Comparison of ENCODE assay signal across 1 cellular context in the genomic region with DNA sequence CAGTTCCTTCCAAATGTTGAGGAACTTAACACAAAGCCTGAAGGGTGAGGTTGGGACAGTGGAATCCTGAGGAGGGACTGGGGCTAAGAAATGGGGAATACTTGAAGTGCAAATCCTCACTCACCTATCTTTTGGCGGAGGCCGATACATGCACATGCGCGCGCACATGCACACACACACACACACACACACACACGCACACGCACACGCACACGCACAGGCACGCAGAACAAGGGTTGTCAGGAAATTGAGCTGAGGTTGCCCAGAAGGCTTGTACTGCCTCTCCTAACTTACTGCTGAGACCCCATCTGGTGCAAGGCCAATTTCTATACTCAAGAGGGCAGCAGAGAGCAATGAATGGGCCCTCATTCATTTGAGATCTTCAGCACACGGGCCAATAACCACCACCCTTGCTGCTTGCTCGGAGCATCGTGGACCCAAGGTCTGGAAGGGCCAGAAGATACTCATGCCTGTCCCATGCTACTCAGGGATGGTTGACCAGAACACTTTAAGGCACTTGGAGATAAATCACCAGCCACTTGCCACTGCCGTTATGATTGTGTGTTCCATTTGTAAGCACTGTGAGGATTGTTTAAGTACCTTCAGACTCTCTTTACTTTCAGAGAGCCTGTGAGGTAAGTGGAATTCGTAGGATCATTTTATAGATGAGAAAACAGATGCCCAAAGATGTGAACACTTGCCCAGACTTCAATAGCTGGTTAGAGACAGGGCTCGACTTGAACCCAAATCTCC.
TF ChIP-seq lines count a peak whose summit lies in the region.

No MANE protein-coding gene starts in this region.

TF ChIP-seq in HepG2, 621 proteins besides CTCF, POLR2A, EP300 and RAD21 (continued from another document and continues in another):
- TF ChIP-seq, protein P1, sequence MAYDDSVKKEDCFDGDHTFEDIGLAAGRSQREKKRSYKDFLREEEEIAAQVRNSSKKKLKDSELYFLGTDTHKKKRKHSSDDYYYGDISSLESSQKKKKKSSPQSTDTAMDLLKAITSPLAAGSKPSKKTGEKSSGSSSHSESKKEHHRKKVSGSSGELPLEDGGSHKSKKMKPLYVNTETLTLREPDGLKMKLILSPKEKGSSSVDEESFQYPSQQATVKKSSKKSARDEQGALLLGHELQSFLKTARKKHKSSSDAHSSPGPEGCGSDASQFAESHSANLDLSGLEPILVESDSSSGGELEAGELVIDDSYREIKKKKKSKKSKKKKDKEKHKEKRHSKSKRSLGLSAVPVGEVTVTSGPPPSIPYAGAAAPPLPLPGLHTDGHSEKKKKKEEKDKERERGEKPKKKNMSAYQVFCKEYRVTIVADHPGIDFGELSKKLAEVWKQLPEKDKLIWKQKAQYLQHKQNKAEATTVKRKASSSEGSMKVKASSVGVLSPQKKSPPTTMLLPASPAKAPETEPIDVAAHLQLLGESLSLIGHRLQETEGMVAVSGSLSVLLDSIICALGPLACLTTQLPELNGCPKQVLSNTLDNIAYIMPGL (CRISPR knock-in tag; IDR thresholded peaks at IDR 0.05; ENCODE audit: borderline replicate concordance in 1 of 2, low read depth in 1 of 2) = peak; percentile 37 to 56; a peak in 2 of 4 replicates
- TF ChIP-seq ZNF44 (CRISPR knock-in tag; IDR thresholded peaks at IDR 0.05) (no peak), SNAI1 (CRISPR knock-in tag; IDR thresholded peaks at IDR 0.05; ENCODE audit: borderline replicate concordance) (no peak), ZNF207 (IDR thresholded peaks at IDR 0.05; ENCODE audit: borderline replicate concordance) (no peak), SOX6 (IDR thresholded peaks at IDR 0.05) (no peak), SOX6 (CRISPR knock-in tag; IDR thresholded peaks at IDR 0.05) (0 out of 2 replicates have a peak, but pooled peaks have one; percentile 38), STAG1 (CRISPR knock-in tag; IDR thresholded peaks at IDR 0.05) (peak; percentile 85), ZNF441 (CRISPR knock-in tag; IDR thresholded peaks at IDR 0.05; ENCODE audit: borderline replicate concordance) (no peak), BHLHE40 (IDR thresholded peaks at IDR 0.05; ENCODE audit: low read length) (0 out of 2 replicates have a peak, but pooled peaks have one; percentile 21), HNRNPUL1 (IDR thresholded peaks at IDR 0.05; ENCODE audit: low read depth, low read length) (no peak), YEATS4 (CRISPR knock-in tag; IDR thresholded peaks at IDR 0.05; ENCODE audit: borderline replicate concordance) (no peak), PHF20 (CRISPR knock-in tag; IDR thresholded peaks at IDR 0.05) (no peak), NR2F6 (IDR thresholded peaks at IDR 0.05) (no peak), NR2F6 (CRISPR knock-in tag; IDR thresholded peaks at IDR 0.05) (no peak), PHB2 (IDR thresholded peaks at IDR 0.05; ENCODE audit: partially characterized antibody) (no peak), SRSF4 (IDR thresholded peaks at IDR 0.05; ENCODE audit: low read depth, low read length, poor library complexity, severe bottlenecking) (no peak), DMAP1 (CRISPR knock-in tag; IDR thresholded peaks at IDR 0.05) (no peak), SNRNP70 (IDR thresholded peaks at IDR 0.05; ENCODE audit: low read depth, low read length) (no peak), ZFP37 (CRISPR knock-in tag; IDR thresholded peaks at IDR 0.05; ENCODE audit: borderline replicate concordance) (no peak), ZZZ3 (CRISPR knock-in tag; IDR thresholded peaks at IDR 0.05; ENCODE audit: borderline replicate concordance) (no peak), IRX3 (CRISPR knock-in tag; IDR thresholded peaks at IDR 0.05; ENCODE audit: borderline replicate concordance, low read depth) (no peak), GTF2F1 (IDR thresholded peaks at IDR 0.05; ENCODE audit: low read length) (no peak), ZKSCAN1 (IDR thresholded peaks at IDR 0.05; ENCODE audit: low read length) (no peak), SATB2 (CRISPR knock-in tag; IDR thresholded peaks at IDR 0.05) (no peak), CAMTA2 (CRISPR knock-in tag; IDR thresholded peaks at IDR 0.05; ENCODE audit: borderline replicate concordance) (no peak), HDAC1 (CRISPR knock-in tag; IDR thresholded peaks at IDR 0.05) (no peak)
- TF ChIP-seq, protein P2, sequence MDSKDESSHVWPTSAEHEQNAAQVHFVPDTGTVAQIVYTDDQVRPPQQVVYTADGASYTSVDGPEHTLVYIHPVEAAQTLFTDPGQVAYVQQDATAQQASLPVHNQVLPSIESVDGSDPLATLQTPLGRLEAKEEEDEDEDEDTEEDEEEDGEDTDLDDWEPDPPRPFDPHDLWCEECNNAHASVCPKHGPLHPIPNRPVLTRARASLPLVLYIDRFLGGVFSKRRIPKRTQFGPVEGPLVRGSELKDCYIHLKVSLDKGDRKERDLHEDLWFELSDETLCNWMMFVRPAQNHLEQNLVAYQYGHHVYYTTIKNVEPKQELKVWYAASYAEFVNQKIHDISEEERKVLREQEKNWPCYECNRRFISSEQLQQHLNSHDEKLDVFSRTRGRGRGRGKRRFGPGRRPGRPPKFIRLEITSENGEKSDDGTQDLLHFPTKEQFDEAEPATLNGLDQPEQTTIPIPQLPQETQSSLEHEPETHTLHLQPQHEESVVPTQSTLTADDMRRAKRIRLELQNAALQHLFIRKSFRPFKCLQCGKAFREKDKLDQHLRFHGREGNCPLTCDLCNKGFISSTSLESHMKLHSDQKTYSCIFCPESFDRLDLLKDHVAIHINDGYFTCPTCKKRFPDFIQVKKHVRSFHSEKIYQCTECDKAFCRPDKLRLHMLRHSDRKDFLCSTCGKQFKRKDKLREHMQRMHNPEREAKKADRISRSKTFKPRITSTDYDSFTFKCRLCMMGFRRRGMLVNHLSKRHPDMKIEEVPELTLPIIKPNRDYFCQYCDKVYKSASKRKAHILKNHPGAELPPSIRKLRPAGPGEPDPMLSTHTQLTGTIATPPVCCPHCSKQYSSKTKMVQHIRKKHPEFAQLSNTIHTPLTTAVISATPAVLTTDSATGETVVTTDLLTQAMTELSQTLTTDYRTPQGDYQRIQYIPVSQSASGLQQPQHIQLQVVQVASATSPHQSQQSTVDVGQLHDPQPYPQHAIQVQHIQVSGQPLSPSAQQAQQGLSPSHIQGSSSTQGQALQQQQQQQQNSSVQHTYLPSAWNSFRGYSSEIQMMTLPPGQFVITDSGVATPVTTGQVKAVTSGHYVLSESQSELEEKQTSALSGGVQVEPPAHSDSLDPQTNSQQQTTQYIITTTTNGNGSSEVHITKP (CRISPR knock-in tag; IDR thresholded peaks at IDR 0.05; ENCODE audit: low read depth) = no peak
- TF ChIP-seq, protein P3, sequence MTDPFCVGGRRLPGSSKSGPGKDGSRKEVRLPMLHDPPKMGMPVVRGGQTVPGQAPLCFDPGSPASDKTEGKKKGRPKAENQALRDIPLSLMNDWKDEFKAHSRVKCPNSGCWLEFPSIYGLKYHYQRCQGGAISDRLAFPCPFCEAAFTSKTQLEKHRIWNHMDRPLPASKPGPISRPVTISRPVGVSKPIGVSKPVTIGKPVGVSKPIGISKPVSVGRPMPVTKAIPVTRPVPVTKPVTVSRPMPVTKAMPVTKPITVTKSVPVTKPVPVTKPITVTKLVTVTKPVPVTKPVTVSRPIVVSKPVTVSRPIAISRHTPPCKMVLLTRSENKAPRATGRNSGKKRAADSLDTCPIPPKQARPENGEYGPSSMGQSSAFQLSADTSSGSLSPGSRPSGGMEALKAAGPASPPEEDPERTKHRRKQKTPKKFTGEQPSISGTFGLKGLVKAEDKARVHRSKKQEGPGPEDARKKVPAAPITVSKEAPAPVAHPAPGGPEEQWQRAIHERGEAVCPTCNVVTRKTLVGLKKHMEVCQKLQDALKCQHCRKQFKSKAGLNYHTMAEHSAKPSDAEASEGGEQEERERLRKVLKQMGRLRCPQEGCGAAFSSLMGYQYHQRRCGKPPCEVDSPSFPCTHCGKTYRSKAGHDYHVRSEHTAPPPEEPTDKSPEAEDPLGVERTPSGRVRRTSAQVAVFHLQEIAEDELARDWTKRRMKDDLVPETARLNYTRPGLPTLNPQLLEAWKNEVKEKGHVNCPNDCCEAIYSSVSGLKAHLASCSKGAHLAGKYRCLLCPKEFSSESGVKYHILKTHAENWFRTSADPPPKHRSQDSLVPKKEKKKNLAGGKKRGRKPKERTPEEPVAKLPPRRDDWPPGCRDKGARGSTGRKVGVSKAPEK (CRISPR knock-in tag; IDR thresholded peaks at IDR 0.05; ENCODE audit: borderline replicate concordance) = no peak
- TF ChIP-seq, protein P4, sequence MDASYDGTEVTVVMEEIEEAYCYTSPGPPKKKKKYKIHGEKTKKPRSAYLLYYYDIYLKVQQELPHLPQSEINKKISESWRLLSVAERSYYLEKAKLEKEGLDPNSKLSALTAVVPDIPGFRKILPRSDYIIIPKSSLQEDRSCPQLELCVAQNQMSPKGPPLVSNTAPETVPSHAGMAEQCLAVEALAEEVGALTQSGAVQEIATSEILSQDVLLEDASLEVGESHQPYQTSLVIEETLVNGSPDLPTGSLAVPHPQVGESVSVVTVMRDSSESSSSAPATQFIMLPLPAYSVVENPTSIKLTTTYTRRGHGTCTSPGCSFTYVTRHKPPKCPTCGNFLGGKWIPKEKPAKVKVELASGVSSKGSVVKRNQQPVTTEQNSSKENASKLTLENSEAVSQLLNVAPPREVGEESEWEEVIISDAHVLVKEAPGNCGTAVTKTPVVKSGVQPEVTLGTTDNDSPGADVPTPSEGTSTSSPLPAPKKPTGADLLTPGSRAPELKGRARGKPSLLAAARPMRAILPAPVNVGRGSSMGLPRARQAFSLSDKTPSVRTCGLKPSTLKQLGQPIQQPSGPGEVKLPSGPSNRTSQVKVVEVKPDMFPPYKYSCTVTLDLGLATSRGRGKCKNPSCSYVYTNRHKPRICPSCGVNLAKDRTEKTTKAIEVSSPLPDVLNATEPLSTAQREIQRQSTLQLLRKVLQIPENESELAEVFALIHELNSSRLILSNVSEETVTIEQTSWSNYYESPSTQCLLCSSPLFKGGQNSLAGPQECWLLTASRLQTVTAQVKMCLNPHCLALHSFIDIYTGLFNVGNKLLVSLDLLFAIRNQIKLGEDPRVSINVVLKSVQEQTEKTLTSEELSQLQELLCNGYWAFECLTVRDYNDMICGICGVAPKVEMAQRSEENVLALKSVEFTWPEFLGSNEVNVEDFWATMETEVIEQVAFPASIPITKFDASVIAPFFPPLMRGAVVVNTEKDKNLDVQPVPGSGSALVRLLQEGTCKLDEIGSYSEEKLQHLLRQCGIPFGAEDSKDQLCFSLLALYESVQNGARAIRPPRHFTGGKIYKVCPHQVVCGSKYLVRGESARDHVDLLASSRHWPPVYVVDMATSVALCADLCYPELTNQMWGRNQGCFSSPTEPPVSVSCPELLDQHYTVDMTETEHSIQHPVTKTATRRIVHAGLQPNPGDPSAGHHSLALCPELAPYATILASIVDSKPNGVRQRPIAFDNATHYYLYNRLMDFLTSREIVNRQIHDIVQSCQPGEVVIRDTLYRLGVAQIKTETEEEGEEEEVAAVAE (CRISPR knock-in tag; IDR thresholded peaks at IDR 0.05; ENCODE audit: borderline replicate concordance) = peak; percentile 49; the same call in 1 of the 2 replicates
- TF ChIP-seq, protein P5, sequence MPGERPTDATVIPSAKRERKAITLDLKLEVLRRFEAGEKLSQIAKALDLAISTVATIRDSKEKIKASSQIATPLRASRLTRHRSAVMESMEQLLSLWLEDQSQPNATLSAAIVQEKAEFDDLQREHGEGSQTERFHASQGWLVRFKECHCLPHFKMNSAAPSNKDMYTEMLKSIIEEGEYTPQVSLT (CRISPR knock-in tag; IDR thresholded peaks at IDR 0.05; ENCODE audit: borderline replicate concordance, low read depth) = no peak
- TF ChIP-seq, protein P6, sequence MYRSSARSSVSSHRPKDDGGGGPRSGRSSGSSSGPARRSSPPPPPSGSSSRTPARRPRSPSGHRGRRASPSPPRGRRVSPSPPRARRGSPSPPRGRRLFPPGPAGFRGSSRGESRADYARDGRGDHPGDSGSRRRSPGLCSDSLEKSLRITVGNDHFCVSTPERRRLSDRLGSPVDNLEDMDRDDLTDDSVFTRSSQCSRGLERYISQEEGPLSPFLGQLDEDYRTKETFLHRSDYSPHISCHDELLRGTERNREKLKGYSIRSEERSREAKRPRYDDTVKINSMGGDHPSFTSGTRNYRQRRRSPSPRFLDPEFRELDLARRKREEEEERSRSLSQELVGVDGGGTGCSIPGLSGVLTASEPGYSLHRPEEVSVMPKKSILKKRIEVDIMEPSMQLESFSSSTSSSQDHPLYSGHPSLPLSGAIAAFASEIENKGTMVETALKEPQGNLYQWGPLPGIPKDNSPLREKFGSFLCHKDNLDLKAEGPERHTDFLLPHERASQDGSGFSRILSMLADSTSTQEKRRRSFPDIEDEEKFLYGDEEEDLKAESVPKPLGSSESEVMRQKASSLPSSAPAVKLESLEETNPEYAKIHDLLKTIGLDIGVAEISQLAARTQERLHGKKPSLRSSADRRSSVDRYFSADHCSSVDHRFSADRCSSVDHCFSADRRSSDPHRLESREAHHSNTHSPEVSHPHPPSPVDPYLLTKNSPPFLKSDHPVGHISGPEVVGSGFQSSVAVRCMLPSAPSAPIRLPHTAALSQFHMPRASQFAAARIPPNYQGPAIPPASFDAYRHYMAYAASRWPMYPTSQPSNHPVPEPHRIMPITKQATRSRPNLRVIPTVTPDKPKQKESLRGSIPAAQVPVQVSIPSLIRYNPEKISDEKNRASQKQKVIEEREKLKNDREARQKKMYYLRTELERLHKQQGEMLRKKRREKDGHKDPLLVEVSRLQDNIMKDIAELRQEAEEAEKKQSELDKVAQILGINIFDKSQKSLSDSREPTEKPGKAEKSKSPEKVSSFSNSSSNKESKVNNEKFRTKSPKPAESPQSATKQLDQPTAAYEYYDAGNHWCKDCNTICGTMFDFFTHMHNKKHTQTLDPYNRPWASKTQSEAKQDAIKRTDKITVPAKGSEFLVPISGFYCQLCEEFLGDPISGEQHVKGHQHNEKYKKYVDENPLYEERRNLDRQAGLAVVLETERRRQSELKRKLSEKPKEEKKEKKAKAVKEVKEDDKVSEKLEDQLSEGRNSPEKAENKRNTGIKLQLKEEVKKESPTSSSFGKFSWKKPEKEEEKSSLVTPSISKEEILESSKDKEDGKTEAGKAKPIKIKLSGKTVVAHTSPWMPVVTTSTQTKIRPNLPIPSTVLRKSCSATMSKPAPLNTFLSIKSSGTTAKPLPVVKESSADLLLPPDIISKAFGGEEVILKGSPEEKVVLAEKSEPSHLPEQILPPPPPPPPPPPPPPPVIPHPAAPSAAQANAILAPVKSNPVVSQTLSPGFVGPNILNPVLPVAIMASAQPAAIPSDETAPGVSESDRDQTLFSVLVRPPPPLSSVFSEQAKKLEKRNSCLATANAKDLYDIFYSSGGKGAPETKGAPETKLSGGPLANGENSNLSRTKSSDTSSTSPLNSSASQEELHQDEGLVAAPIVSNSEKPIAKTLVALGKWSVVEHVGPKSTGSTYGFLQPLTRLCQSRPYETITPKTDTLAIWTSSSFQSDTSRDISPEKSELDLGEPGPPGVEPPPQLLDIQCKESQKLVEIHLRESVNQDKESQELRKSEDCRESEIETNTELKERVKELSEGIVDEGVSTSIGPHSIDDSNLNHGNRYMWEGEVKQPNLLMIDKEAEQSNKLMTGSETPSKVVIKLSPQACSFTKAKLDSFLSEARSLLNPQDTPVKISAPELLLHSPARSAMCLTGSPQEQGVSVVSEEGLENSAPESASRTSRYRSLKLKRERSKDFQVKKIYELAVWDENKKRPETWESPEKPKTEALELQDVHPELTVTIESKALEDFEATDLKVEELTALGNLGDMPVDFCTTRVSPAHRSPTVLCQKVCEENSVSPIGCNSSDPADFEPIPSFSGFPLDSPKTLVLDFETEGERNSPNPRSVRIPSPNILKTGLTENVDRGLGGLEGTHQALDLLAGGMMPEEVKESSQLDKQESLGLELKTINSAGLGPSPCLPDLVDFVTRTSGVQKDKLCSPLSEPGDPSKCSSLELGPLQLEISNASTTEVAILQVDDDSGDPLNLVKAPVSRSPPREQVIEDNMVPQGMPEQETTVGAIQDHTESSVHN (CRISPR knock-in tag; IDR thresholded peaks at IDR 0.05) = no peak
- TF ChIP-seq, protein P7, sequence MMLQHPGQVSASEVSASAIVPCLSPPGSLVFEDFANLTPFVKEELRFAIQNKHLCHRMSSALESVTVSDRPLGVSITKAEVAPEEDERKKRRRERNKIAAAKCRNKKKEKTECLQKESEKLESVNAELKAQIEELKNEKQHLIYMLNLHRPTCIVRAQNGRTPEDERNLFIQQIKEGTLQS (CRISPR knock-in tag; IDR thresholded peaks at IDR 0.05) = no peak
